ENCODE assay signal across 22 cellular contexts in genomic region chr4:1150875-1151274, GRCh38. TPM values are rescaled to one million over a fixed set of nuclear protein-coding genes. Genes with fewer than 3 reads are reported as not detected.
"Had no signal": no experiment of that assay in that cellular context is flagged by ENCODE, and none has a peak within 500 bp of the region (broad histone marks: within the 10 kb centered on the region; RNA-seq: fewer than 3 reads in every experiment).

No MANE protein-coding gene starts in this region.

- H3K27ac ChIP-seq: KMS-11, SJSA1, SK-N-MC had no signal

- H3K4me2 ChIP-seq: KMS-11 had no signal

- DNase-seq: IMR-90, Kasumi-1, MM.1S, NCI-H1092 treated with DMSO at 0.1 percent for 48 hours, NCI-H1436, NCI-H187, NCI-H2029, NCI-H2081 treated with DMSO at 0.1 percent for 48 hours, NCI-H2171, NCI-H226, NCI-H446, NCI-H510A, NCI-H524 treated with DMSO at 0.1 percent for 48 hours, NCI-H748 treated with DMSO at 0.1 percent for 48 hours, Right ventricle myocardium superior, RPMI8226, SIG-M5 had no signal

- H3K9me3 ChIP-seq: SJSA1 had no signal

- H3K36me3 ChIP-seq: SJSA1 had no signal

- H3K4me3 ChIP-seq: SJSA1, SK-N-MC had no signal

- H3K27me3 ChIP-seq: SJSA1 had no signal

- H3K4me1 ChIP-seq: SJSA1 had no signal

- FAIRE-seq: RCC 7860 had no signal

- H3K9ac ChIP-seq: KMS-11 had no signal

RNA-seq across cellular contexts. Expression of gene RNF212, which starts 37.5 kb away (rescaled TPM):
- total RNA-seq: HT-29, SJSA1 had no signal
